In genomic region chr1:179001451-179001850, GRCh38 we compare ENCODE assay signal across 1 cellular context.
TF ChIP-seq lines count a peak whose summit lies in the region.

No MANE protein-coding gene starts in this region.

TF ChIP-seq in K562, 482 proteins besides CTCF, POLR2A, EP300 and RAD21 (continued from another document):
- TF ChIP-seq, protein P1, sequence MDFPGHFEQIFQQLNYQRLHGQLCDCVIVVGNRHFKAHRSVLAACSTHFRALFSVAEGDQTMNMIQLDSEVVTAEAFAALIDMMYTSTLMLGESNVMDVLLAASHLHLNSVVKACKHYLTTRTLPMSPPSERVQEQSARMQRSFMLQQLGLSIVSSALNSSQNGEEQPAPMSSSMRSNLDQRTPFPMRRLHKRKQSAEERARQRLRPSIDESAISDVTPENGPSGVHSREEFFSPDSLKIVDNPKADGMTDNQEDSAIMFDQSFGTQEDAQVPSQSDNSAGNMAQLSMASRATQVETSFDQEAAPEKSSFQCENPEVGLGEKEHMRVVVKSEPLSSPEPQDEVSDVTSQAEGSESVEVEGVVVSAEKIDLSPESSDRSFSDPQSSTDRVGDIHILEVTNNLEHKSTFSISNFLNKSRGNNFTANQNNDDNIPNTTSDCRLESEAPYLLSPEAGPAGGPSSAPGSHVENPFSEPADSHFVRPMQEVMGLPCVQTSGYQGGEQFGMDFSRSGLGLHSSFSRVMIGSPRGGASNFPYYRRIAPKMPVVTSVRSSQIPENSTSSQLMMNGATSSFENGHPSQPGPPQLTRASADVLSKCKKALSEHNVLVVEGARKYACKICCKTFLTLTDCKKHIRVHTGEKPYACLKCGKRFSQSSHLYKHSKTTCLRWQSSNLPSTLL (IDR thresholded peaks at IDR 0.05) = no peak
- no peak for TF ChIP-seq NEUROD1 (IDR thresholded peaks at IDR 0.05; ENCODE audit: borderline replicate concordance, low read depth, low read length, partially characterized antibody)
- TF ChIP-seq ZNF324 (CRISPR knock-in tag; IDR thresholded peaks at IDR 0.05) = no peak
- no peak for TF ChIP-seq CEBPB (tag; IDR thresholded peaks at IDR 0.05)
- no peak for TF ChIP-seq ZNF785 (CRISPR knock-in tag; IDR thresholded peaks at IDR 0.05)
- no peak for TF ChIP-seq ZNF583 (CRISPR knock-in tag; IDR thresholded peaks at IDR 0.05)
- TF ChIP-seq SRSF3 (IDR thresholded peaks at IDR 0.05; ENCODE audit: insufficient read depth, low read length) = no peak
- TF ChIP-seq, protein P2, sequence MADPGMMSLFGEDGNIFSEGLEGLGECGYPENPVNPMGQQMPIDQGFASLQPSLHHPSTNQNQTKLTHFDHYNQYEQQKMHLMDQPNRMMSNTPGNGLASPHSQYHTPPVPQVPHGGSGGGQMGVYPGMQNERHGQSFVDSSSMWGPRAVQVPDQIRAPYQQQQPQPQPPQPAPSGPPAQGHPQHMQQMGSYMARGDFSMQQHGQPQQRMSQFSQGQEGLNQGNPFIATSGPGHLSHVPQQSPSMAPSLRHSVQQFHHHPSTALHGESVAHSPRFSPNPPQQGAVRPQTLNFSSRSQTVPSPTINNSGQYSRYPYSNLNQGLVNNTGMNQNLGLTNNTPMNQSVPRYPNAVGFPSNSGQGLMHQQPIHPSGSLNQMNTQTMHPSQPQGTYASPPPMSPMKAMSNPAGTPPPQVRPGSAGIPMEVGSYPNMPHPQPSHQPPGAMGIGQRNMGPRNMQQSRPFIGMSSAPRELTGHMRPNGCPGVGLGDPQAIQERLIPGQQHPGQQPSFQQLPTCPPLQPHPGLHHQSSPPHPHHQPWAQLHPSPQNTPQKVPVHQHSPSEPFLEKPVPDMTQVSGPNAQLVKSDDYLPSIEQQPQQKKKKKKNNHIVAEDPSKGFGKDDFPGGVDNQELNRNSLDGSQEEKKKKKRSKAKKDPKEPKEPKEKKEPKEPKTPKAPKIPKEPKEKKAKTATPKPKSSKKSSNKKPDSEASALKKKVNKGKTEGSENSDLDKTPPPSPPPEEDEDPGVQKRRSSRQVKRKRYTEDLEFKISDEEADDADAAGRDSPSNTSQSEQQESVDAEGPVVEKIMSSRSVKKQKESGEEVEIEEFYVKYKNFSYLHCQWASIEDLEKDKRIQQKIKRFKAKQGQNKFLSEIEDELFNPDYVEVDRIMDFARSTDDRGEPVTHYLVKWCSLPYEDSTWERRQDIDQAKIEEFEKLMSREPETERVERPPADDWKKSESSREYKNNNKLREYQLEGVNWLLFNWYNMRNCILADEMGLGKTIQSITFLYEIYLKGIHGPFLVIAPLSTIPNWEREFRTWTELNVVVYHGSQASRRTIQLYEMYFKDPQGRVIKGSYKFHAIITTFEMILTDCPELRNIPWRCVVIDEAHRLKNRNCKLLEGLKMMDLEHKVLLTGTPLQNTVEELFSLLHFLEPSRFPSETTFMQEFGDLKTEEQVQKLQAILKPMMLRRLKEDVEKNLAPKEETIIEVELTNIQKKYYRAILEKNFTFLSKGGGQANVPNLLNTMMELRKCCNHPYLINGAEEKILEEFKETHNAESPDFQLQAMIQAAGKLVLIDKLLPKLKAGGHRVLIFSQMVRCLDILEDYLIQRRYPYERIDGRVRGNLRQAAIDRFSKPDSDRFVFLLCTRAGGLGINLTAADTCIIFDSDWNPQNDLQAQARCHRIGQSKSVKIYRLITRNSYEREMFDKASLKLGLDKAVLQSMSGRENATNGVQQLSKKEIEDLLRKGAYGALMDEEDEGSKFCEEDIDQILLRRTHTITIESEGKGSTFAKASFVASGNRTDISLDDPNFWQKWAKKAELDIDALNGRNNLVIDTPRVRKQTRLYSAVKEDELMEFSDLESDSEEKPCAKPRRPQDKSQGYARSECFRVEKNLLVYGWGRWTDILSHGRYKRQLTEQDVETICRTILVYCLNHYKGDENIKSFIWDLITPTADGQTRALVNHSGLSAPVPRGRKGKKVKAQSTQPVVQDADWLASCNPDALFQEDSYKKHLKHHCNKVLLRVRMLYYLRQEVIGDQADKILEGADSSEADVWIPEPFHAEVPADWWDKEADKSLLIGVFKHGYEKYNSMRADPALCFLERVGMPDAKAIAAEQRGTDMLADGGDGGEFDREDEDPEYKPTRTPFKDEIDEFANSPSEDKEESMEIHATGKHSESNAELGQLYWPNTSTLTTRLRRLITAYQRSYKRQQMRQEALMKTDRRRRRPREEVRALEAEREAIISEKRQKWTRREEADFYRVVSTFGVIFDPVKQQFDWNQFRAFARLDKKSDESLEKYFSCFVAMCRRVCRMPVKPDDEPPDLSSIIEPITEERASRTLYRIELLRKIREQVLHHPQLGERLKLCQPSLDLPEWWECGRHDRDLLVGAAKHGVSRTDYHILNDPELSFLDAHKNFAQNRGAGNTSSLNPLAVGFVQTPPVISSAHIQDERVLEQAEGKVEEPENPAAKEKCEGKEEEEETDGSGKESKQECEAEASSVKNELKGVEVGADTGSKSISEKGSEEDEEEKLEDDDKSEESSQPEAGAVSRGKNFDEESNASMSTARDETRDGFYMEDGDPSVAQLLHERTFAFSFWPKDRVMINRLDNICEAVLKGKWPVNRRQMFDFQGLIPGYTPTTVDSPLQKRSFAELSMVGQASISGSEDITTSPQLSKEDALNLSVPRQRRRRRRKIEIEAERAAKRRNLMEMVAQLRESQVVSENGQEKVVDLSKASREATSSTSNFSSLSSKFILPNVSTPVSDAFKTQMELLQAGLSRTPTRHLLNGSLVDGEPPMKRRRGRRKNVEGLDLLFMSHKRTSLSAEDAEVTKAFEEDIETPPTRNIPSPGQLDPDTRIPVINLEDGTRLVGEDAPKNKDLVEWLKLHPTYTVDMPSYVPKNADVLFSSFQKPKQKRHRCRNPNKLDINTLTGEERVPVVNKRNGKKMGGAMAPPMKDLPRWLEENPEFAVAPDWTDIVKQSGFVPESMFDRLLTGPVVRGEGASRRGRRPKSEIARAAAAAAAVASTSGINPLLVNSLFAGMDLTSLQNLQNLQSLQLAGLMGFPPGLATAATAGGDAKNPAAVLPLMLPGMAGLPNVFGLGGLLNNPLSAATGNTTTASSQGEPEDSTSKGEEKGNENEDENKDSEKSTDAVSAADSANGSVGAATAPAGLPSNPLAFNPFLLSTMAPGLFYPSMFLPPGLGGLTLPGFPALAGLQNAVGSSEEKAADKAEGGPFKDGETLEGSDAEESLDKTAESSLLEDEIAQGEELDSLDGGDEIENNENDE (IDR thresholded peaks at IDR 0.05; ENCODE audit: low read depth, low read length) = no peak
- no peak for TF ChIP-seq DPF2 (IDR thresholded peaks at IDR 0.05)
- TF ChIP-seq, protein P3, sequence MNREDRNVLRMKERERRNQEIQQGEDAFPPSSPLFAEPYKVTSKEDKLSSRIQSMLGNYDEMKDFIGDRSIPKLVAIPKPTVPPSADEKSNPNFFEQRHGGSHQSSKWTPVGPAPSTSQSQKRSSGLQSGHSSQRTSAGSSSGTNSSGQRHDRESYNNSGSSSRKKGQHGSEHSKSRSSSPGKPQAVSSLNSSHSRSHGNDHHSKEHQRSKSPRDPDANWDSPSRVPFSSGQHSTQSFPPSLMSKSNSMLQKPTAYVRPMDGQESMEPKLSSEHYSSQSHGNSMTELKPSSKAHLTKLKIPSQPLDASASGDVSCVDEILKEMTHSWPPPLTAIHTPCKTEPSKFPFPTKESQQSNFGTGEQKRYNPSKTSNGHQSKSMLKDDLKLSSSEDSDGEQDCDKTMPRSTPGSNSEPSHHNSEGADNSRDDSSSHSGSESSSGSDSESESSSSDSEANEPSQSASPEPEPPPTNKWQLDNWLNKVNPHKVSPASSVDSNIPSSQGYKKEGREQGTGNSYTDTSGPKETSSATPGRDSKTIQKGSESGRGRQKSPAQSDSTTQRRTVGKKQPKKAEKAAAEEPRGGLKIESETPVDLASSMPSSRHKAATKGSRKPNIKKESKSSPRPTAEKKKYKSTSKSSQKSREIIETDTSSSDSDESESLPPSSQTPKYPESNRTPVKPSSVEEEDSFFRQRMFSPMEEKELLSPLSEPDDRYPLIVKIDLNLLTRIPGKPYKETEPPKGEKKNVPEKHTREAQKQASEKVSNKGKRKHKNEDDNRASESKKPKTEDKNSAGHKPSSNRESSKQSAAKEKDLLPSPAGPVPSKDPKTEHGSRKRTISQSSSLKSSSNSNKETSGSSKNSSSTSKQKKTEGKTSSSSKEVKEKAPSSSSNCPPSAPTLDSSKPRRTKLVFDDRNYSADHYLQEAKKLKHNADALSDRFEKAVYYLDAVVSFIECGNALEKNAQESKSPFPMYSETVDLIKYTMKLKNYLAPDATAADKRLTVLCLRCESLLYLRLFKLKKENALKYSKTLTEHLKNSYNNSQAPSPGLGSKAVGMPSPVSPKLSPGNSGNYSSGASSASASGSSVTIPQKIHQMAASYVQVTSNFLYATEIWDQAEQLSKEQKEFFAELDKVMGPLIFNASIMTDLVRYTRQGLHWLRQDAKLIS (CRISPR knock-in tag; IDR thresholded peaks at IDR 0.05) = no peak
- TF ChIP-seq TRIM28 (IDR thresholded peaks at IDR 0.05) = no peak
- no peak for TF ChIP-seq ZNF316 (IDR thresholded peaks at IDR 0.05)
